2 cellular contexts compared by ENCODE assay signal in genomic region chr14:101507306-101508150, GRCh38.
A peak's percentile ranks its signal among the peaks of the same experiment; 100 is the strongest.
TF ChIP-seq lines count a peak whose summit lies in the region.

No MANE protein-coding gene starts in this region.

TF ChIP-seq in WTC11, 78 proteins besides CTCF, POLR2A, EP300 and RAD21 (continued from another document):
- TF ChIP-seq, protein P1, sequence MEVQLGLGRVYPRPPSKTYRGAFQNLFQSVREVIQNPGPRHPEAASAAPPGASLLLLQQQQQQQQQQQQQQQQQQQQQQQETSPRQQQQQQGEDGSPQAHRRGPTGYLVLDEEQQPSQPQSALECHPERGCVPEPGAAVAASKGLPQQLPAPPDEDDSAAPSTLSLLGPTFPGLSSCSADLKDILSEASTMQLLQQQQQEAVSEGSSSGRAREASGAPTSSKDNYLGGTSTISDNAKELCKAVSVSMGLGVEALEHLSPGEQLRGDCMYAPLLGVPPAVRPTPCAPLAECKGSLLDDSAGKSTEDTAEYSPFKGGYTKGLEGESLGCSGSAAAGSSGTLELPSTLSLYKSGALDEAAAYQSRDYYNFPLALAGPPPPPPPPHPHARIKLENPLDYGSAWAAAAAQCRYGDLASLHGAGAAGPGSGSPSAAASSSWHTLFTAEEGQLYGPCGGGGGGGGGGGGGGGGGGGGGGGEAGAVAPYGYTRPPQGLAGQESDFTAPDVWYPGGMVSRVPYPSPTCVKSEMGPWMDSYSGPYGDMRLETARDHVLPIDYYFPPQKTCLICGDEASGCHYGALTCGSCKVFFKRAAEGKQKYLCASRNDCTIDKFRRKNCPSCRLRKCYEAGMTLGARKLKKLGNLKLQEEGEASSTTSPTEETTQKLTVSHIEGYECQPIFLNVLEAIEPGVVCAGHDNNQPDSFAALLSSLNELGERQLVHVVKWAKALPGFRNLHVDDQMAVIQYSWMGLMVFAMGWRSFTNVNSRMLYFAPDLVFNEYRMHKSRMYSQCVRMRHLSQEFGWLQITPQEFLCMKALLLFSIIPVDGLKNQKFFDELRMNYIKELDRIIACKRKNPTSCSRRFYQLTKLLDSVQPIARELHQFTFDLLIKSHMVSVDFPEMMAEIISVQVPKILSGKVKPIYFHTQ (CRISPR knock-in tag; IDR thresholded peaks at IDR 0.05) = no peak
- TF ChIP-seq ZNF263 (CRISPR knock-in tag; IDR thresholded peaks at IDR 0.05; ENCODE audit: low read depth) (no peak), MXD4 (CRISPR knock-in tag; IDR thresholded peaks at IDR 0.05; ENCODE audit: borderline replicate concordance) (no peak), E2F1 (CRISPR knock-in tag; IDR thresholded peaks at IDR 0.05) (no peak), NFYB (CRISPR knock-in tag; conservative IDR thresholded peaks at IDR 0.05; ENCODE audit: low read depth) (no peak), CREM (CRISPR knock-in tag; IDR thresholded peaks at IDR 0.05) (no peak)

TF ChIP-seq in HepG2, 621 proteins besides CTCF, POLR2A, EP300 and RAD21 (continued from another document):
- TF ChIP-seq SP5 (CRISPR knock-in tag; IDR thresholded peaks at IDR 0.05; ENCODE audit: borderline replicate concordance, low read depth) (no peak), MAFK (conservative IDR thresholded peaks at IDR 0.05 in 1 of 2, IDR thresholded peaks at IDR 0.05 in 1 of 2; ENCODE audit: low read length in 2 of 2) (no peak), ZBTB2 (CRISPR knock-in tag; IDR thresholded peaks at IDR 0.05; ENCODE audit: low read depth) (no peak), ZFP36 (IDR thresholded peaks at IDR 0.05; ENCODE audit: borderline replicate concordance, low read depth, low read length, partially characterized antibody) (peak; percentile 22), SOX13 (IDR thresholded peaks at IDR 0.05) (no peak), SOX13 (CRISPR knock-in tag; conservative IDR thresholded peaks at IDR 0.05 in 1 of 2, IDR thresholded peaks at IDR 0.05 in 1 of 2) (no peak)
